Comparison of ENCODE assay signal across 7 cellular contexts in genomic region chr17:43169561-43170139, GRCh38. TPM values are rescaled to one million over a fixed set of nuclear protein-coding genes. Genes with fewer than 3 reads are reported as not detected.
DNase-seq lines count a peak whose midpoint lies in the region; ATAC-seq and TF ChIP-seq lines count a peak whose summit lies in the region.

No MANE protein-coding gene starts in this region.

- H3K4me3 ChIP-seq in GM06990 (replicated peaks; ENCODE audit: low read depth, low read length) (peak overlapping the region; percentile 80), WI38 (ENCODE audit: low read depth, low read length) (peak overlapping the region; percentile 66), prostate gland (peak overlapping the region; percentile 68 to 81)

- ATAC-seq in GM21423 (IDR thresholded peaks at IDR 0.05; ENCODE audit: unreplicated experiment) (peak; percentile 20), GM21360 (IDR thresholded peaks at IDR 0.05; ENCODE audit: unreplicated experiment) (no peak)

- under 1% methylated on average over 29 of the region's 29 CpGs for WGBS in prostate gland

- H3K27ac ChIP-seq in prostate gland = peak overlapping the region; percentile 98 to 99

- H3K4me1 ChIP-seq in prostate gland (replicated peaks) = no peaks in the 10 kb centered on the region

- TF ChIP-seq POLR2A in prostate gland (IDR thresholded peaks at IDR 0.05) = no peak

- DNase-seq in GM06990 (ENCODE audit: extremely low read depth, insufficient read length) (no peak), HuH-7 (ENCODE audit: low spot score) (peak; percentile 38), glomerular visceral epithelial cell (ENCODE audit: extremely low spot score) (peak; percentile 24), prostate gland (ENCODE audit: low spot score) (peak; percentile 54)

- no peak for TF ChIP-seq CTCF in GM06990 (IDR thresholded peaks at IDR 0.05; ENCODE audit: insufficient read depth, low read length, poor library complexity, severe bottlenecking)
- TF ChIP-seq CTCF in WI38 (IDR thresholded peaks at IDR 0.05; ENCODE audit: low read depth, low read length) = no peak
- TF ChIP-seq CTCF in prostate gland (IDR thresholded peaks at IDR 0.05) = no peak

- H3K9me3 ChIP-seq in prostate gland = no peaks in the 10 kb centered on the region

- intact Hi-C loops in prostate gland (cut with DNase I) = loop anchor here (2.0 to 5.0 kb wide), 3 partner anchors 43 to 191 kb away; partner anchors contain the start of genes IFI35 and TMEM106A

- H3K36me3 ChIP-seq in GM06990 (ENCODE audit: control insufficient read depth, insufficient read depth, low read length) (no peaks in the 10 kb centered on the region), prostate gland (no peaks in the 10 kb centered on the region)

- H3K27me3 ChIP-seq in GM06990 (replicated peaks; ENCODE audit: control insufficient read depth, insufficient read depth, low read length) = no peaks in the 10 kb centered on the region
- H3K27me3 ChIP-seq in prostate gland (replicated peaks; ENCODE audit: insufficient read depth) = no peaks in the 10 kb centered on the region

RNA-seq across cellular contexts. Expression of gene NBR1, which starts 1.4 kb away (rescaled TPM):
- 100 to 1,000 TPM; 120 to 156 TPM for total RNA-seq in prostate gland

RNA-seq across cellular contexts. Expression of gene TMEM106A, which starts 42.0 kb away (rescaled TPM):
- total RNA-seq in prostate gland = 1 to 10 TPM; 2.6 to 8.0 TPM

RNA-seq across cellular contexts. Expression of gene BRCA1, which starts 44.5 kb away (rescaled TPM):
- 10 to 100 TPM in 1 of 2 donors, 1 to 10 TPM in 1; 9.1 to 12.8 TPM for total RNA-seq in prostate gland

RNA-seq across cellular contexts. Expression of gene CCDC200, which starts 58.8 kb away (rescaled TPM):
- 1 to 10 TPM in 1 of 2 donors, not detected in 1; 2.7 TPM for total RNA-seq in prostate gland
